Comparison of ENCODE assay signal across 9 cellular contexts in genomic region chr5:38468202-38468656, GRCh38.
A peak's percentile ranks its signal among the peaks of the same experiment; 100 is the strongest.
DNase-seq lines count a peak whose midpoint lies in the region; ATAC-seq, FAIRE-seq and TF ChIP-seq lines count a peak whose summit lies in the region.
"Had no signal": no experiment of that assay in that cellular context is flagged by ENCODE, and none has a peak within 500 bp of the region (broad histone marks: within the 10 kb centered on the region; RNA-seq: fewer than 3 reads in every experiment).

No MANE protein-coding gene starts in this region.

- peaks cover 2% of the 10 kb centered on the region for H3K27me3 Mint-ChIP-seq in endothelial cell (ENCODE audit: unreplicated experiment)

- POLR2A ChIA-PET in SK-N-SH (lab: Yijun Ruan, JAX), result no interaction called here

- H3F3A ChIP-seq in SK-N-SH (replicated peaks; ENCODE audit: insufficient read depth), result peaks cover 16% of the 10 kb centered on the region

- TF ChIP-seq EP300 in SK-N-SH (IDR thresholded peaks at IDR 0.05; ENCODE audit: borderline replicate concordance in 1 of 2, low read depth in 1 of 2, low read length in 1 of 2), result peak in 1 of 2 experiments; percentile 59; a peak in 1 of 4 replicates

- no peaks in the 10 kb centered on the region for H3K9me2 ChIP-seq in SK-N-SH

- no peak overlapping the region for H3K4me3 ChIP-seq in SK-N-SH (ENCODE audit: low read depth in 2 of 2, low read length in 1 of 2)
- H3K4me3 ChIP-seq in fibroblast of lung (replicated peaks in 1 of 4; ENCODE audit: control extremely low read depth in 1 of 4, insufficient read depth in 1 of 4, low read depth in 3 of 4, low read length in 4 of 4), result peak overlapping the region; percentile 7 to 28 (median 16)
- no peak overlapping the region for H3K4me3 ChIP-seq in pancreas
- no peak overlapping the region for H3K4me3 ChIP-seq in effector memory CD4-positive, alpha-beta T cell (ENCODE audit: insufficient read depth, low read depth, low read length, poor library complexity, severe bottlenecking)

- H4K20me1 ChIP-seq in SK-N-SH (ENCODE audit: insufficient read depth) (no peaks in the 10 kb centered on the region), fibroblast of lung (ENCODE audit: control insufficient read depth, extremely low read depth, insufficient read depth, low read length) (no peaks in the 10 kb centered on the region)

- DNase-seq in AG08395 (ENCODE audit: low spot score), result peak; percentile 93
- DNase-seq in SK-N-SH, result no peak
- DNase-seq in fibroblast of lung (ENCODE audit: low read depth in 2 of 2), result peak; percentile 94 to 98
- DNase-seq in pancreas, result no peak
- DNase-seq in activated T-cell treated with anti-CD3 and anti-CD28 coated beads, Interleukin-2, amount 50 U/mL, for 48 hours, result no peak
- DNase-seq in endothelial cell (ENCODE audit: low spot score), result no peak
- DNase-seq in effector memory CD4-positive, alpha-beta T cell, result no peak
- DNase-seq: CD8-positive, alpha-beta memory T cell had no signal

- no peak overlapping the region for H3K27ac Mint-ChIP-seq in endothelial cell (ENCODE audit: unreplicated experiment)
- H3K27ac Mint-ChIP-seq: CD8-positive, alpha-beta memory T cell had no signal

- no peak for FAIRE-seq in pancreas (lab: Jason Lieb, UNC)

- no peaks in the 10 kb centered on the region for H3K9me3 Mint-ChIP-seq in endothelial cell (ENCODE audit: unreplicated experiment)
- H3K9me3 Mint-ChIP-seq: CD8-positive, alpha-beta memory T cell had no signal

- H3K36me3 ChIP-seq in SK-N-SH (replicated peaks in 1 of 2; ENCODE audit: control insufficient read depth in 1 of 2, insufficient read depth in 2 of 2, low read length in 1 of 2) (no peaks in the 10 kb centered on the region), fibroblast of lung (ENCODE audit: control insufficient read depth, insufficient read depth, low read length) (no peaks in the 10 kb centered on the region), pancreas (no peaks in the 10 kb centered on the region)
- no peaks in the 10 kb centered on the region for H3K36me3 ChIP-seq in effector memory CD4-positive, alpha-beta T cell (ENCODE audit: control insufficient read depth, insufficient read depth, low read length)

- peaks cover 4% of the 10 kb centered on the region for H3K36me3 Mint-ChIP-seq in endothelial cell (ENCODE audit: low read depth, unreplicated experiment)
- H3K36me3 Mint-ChIP-seq: CD8-positive, alpha-beta memory T cell had no signal

- no peak overlapping the region for H3K4me3 Mint-ChIP-seq in endothelial cell (ENCODE audit: unreplicated experiment)
- H3K4me3 Mint-ChIP-seq: CD8-positive, alpha-beta memory T cell had no signal

- H3K9me3 ChIP-seq in SK-N-SH (no peaks in the 10 kb centered on the region), fibroblast of lung (ENCODE audit: control insufficient read depth, insufficient read depth, low read depth, low read length) (no peaks in the 10 kb centered on the region), pancreas (no peaks in the 10 kb centered on the region)
- H3K9me3 ChIP-seq in effector memory CD4-positive, alpha-beta T cell (ENCODE audit: control insufficient read depth, low read length), result no peaks in the 10 kb centered on the region

- H3K4me1 ChIP-seq in SK-N-SH (ENCODE audit: control insufficient read depth in 1 of 2, insufficient read depth in 2 of 2, low read depth in 1 of 2, low read length in 1 of 2), result peaks cover 13 to 34% of the 10 kb centered on the region in 2 experiments; a peak in 3 of 4 replicates
- H3K4me1 ChIP-seq in fibroblast of lung (ENCODE audit: control insufficient read depth, extremely low read depth, insufficient read depth, low read length), result peaks cover 49% of the 10 kb centered on the region
- no peaks in the 10 kb centered on the region for H3K4me1 ChIP-seq in pancreas
- H3K4me1 ChIP-seq in effector memory CD4-positive, alpha-beta T cell (ENCODE audit: control insufficient read depth, insufficient read depth, low read length, poor library complexity, severe bottlenecking), result no peaks in the 10 kb centered on the region

- ATAC-seq in pancreas (peak in 3 of 4 donors; percentile 16 to 52 (median 36)), GM19452 (IDR thresholded peaks at IDR 0.05; ENCODE audit: unreplicated experiment) (no peak)

- CTCF ChIA-PET in SK-N-SH (lab: Yijun Ruan, JAX), result interaction anchor here (1.2 to 1.7 kb wide), 2 partner anchors 26 to 82 kb away, joined by 3 to 10 read pairs; no protein-coding TSS in a partner anchor

- 60% methylated on average over 8 of the region's 11 CpGs for WGBS in SK-N-SH (ENCODE audit: low lambda C conversion rate)
- WGBS in pancreas, 2 donors, result 82 to 91% methylated on average over 11 of the region's 11 CpGs

- no peaks in the 10 kb centered on the region for H3K27me3 ChIP-seq in SK-N-SH (ENCODE audit: insufficient read depth)
- no peaks in the 10 kb centered on the region for H3K27me3 ChIP-seq in fibroblast of lung (ENCODE audit: control insufficient read depth, insufficient read depth, low read length)
- no peaks in the 10 kb centered on the region for H3K27me3 ChIP-seq in pancreas
- H3K27me3 ChIP-seq in effector memory CD4-positive, alpha-beta T cell (replicated peaks; ENCODE audit: control insufficient read depth, insufficient read depth, low read length, poor library complexity, severe bottlenecking), result no peaks in the 10 kb centered on the region

- peak overlapping the region; percentile 54 for H3K4me2 ChIP-seq in SK-N-SH
- H3K4me2 ChIP-seq in fibroblast of lung (ENCODE audit: extremely low read depth, insufficient read depth, low read length), result peak overlapping the region; percentile 78

- H3K9ac ChIP-seq in SK-N-SH (no peak overlapping the region), fibroblast of lung (ENCODE audit: insufficient read depth, low read length) (peak overlapping the region; percentile 45)

- intact Hi-C loops in pancreas (cut with DNase I), result no loop called here

- no peak for TF ChIP-seq CTCF in SK-N-SH (IDR thresholded peaks at IDR 0.05)
- no peak for TF ChIP-seq CTCF in fibroblast of lung (conservative IDR thresholded peaks at IDR 0.05 in 1 of 2, IDR thresholded peaks at IDR 0.05 in 1 of 2; ENCODE audit: low read depth in 1 of 2, low read length in 2 of 2)
- TF ChIP-seq CTCF in pancreas (IDR thresholded peaks at IDR 0.05), result no peak
- TF ChIP-seq CTCF in endothelial cell (IDR thresholded peaks at IDR 0.05; ENCODE audit: unreplicated experiment), result no peak

- H3K79me2 ChIP-seq in SK-N-SH (ENCODE audit: insufficient read depth), result no peaks in the 10 kb centered on the region
- H3K79me2 ChIP-seq in fibroblast of lung (ENCODE audit: control insufficient read depth, insufficient read depth, low read length), result no peaks in the 10 kb centered on the region

- TF ChIP-seq RAD21 in SK-N-SH (IDR thresholded peaks at IDR 0.05; ENCODE audit: low read length), result no peak

- H3K27ac ChIP-seq in SK-N-SH (ENCODE audit: low read depth in 2 of 2, low read length in 1 of 2), result peak overlapping the region in 1 of 2 experiments; percentile 57; a peak in 3 of 4 replicates
- H3K27ac ChIP-seq in fibroblast of lung (ENCODE audit: insufficient read depth, low read length), result peak overlapping the region; percentile 92
- H3K27ac ChIP-seq in pancreas, result peak overlapping the region in 1 of 4 donors; percentile 8
- H3K27ac ChIP-seq in effector memory CD4-positive, alpha-beta T cell (ENCODE audit: insufficient read depth, low read length, poor library complexity, severe bottlenecking), result no peak overlapping the region

- no peak overlapping the region; the same call in 1 of the 2 replicates for H2AFZ ChIP-seq in SK-N-SH (ENCODE audit: low read depth)
- no peak overlapping the region for H2AFZ ChIP-seq in fibroblast of lung (ENCODE audit: low read length)

- peaks cover 19% of the 10 kb centered on the region for H3K4me1 Mint-ChIP-seq in endothelial cell (ENCODE audit: unreplicated experiment)
- H3K4me1 Mint-ChIP-seq: CD8-positive, alpha-beta memory T cell had no signal

TF ChIP-seq in SK-N-SH, 30 proteins besides CTCF, POLR2A, EP300 and RAD21 (continues in another document):
- TF ChIP-seq NFIC (IDR thresholded peaks at IDR 0.05; ENCODE audit: borderline replicate concordance) (peak; percentile 81), TEAD4 (IDR thresholded peaks at IDR 0.05; ENCODE audit: borderline replicate concordance, insufficient read depth) (peak; percentile 71; the same call in 1 of the 2 replicates), REST (IDR thresholded peaks at IDR 0.05; ENCODE audit: low read depth, low read length) (0 out of 2 replicates have a peak, but pooled peaks have one; percentile 41), SMC3 (IDR thresholded peaks at IDR 0.05; ENCODE audit: low read depth, low read length) (no peak), TCF12 (IDR thresholded peaks at IDR 0.05) (peak; percentile 89), MEF2A (IDR thresholded peaks at IDR 0.05; ENCODE audit: borderline replicate concordance, low read depth) (no peak), MXI1 (IDR thresholded peaks at IDR 0.05; ENCODE audit: low read depth, low read length) (no peak), CHD2 (IDR thresholded peaks at IDR 0.05; ENCODE audit: low read length, partially characterized antibody) (no peak), FOXM1 (IDR thresholded peaks at IDR 0.05; ENCODE audit: low read depth) (no peak), GATA2 (CRISPR knock-in tag; IDR thresholded peaks at IDR 0.05) (no peak), SIN3A (IDR thresholded peaks at IDR 0.05; ENCODE audit: borderline replicate concordance, low read depth, low read length) (no peak)

Comparison
In these comparisons a context has a peak if more than half of its experiments do, and no peak if none do; other contexts are left out.
1. DNase-seq: peak in AG08395 (single experiment) and fibroblast of lung (2 of 2); none in SK-N-SH (single experiment), pancreas (0 of 6), activated T-cell treated with anti-CD3 and anti-CD28 coated beads, Interleukin-2, amount 50 U/mL, for 48 hours (0 of 2), endothelial cell (single experiment) and effector memory CD4-positive, alpha-beta T cell (0 of 3).
2. H3K4me3 ChIP-seq: peak in fibroblast of lung (4 of 4); none in SK-N-SH (0 of 2), pancreas (0 of 4) and effector memory CD4-positive, alpha-beta T cell (single experiment).